In the genomic region with DNA sequence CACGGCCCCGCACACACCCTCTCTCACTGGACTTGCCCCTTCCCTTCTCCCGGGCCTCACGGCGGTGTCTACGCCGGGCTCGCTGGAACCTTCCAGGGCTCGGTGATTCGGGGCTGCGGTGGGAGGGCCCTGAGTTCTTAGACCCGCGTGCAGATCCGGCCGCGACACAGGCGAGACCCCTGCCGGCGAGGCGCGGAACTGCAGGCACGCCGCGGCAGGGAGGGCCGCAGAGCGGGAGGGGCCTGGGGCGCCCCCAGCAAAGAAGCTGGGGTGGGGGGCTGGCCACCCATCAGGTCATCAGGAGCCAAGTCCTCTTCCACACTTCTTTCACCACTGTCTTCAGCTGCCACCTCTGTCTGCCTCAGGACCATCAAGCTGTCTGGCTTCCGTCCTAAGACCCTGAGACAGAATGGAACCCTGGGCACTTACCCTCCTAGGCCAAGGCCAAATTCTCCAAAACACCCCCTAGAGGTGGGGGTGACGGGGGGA, we compare ENCODE assay signal across 8 cellular contexts.
DNase-seq lines count a peak whose midpoint lies in the region; ATAC-seq and TF ChIP-seq lines count a peak whose summit lies in the region.

No MANE protein-coding gene starts in this region.

- H3K27me3 ChIP-seq in lung (ENCODE audit: control insufficient read depth, insufficient read depth) = no peaks in the 10 kb centered on the region

- peak; percentile 92 for DNase-seq in GM10266 (ENCODE audit: extremely low spot score)
- DNase-seq in NCI-H345 (lab: John Stamatoyannopoulos, UW) = peak; percentile 62
- DNase-seq in activated CD4-positive, alpha-beta T cell treated with anti-CD3 and anti-CD28 coated beads, Interleukin-2, amount 50 U/mL, for 4 hours = peak; percentile 50 to 53
- peak; percentile 48 for DNase-seq in dedifferentiated amniotic fluid mesenchymal stem cell (ENCODE audit: extremely low spot score)
- DNase-seq in lung (ENCODE audit: low spot score) = peak; percentile 53
- peak; percentile 50 for DNase-seq in stimulated activated CD8-positive, alpha-beta memory T cell treated with anti-CD3 and anti-CD28 coated beads, Interleukin-12 subunit alpha, Interleukin-12 subunit beta, amount 100 ng/mL, for 4 hours (ENCODE audit: low read depth)
- DNase-seq in mesenteric fat pad (ENCODE audit: low spot score) = no peak

- no peaks in the 10 kb centered on the region for H3K9me3 ChIP-seq in lung (ENCODE audit: control insufficient read depth in 2 of 2, insufficient read depth in 1 of 2, low read length in 1 of 2)

- peaks cover 9 to 13% of the 10 kb centered on the region in 2 donors for H3K4me1 ChIP-seq in lung (ENCODE audit: control insufficient read depth in 2 of 2, insufficient read depth in 2 of 2, low read length in 2 of 2)

- WGBS in lung, 2 donors = 5 to 6% methylated on average over 29 of the region's 29 CpGs

- ATAC-seq in HG02759 (IDR thresholded peaks at IDR 0.05; ENCODE audit: unreplicated experiment) (peak; percentile 79), lung (ENCODE audit: insufficient read depth, low FRiP score) (peak; percentile 90)

- no peaks in the 10 kb centered on the region for H3K36me3 ChIP-seq in lung (ENCODE audit: control insufficient read depth in 2 of 2, insufficient read depth in 2 of 2, low read length in 2 of 2)

- peak; percentile 100 for TF ChIP-seq CTCF in GM10266 (IDR thresholded peaks at IDR 0.05; ENCODE audit: control insufficient read depth, insufficient read depth, low read depth, missing control alignments)
- peak; percentile 97 for TF ChIP-seq CTCF in lung (IDR thresholded peaks at IDR 0.05; ENCODE audit: control extremely low read depth, extremely low read depth)

- H3K27ac ChIP-seq in lung (ENCODE audit: low read depth in 1 of 2, low read length in 1 of 2) = no peak overlapping the region

- no peak overlapping the region for H3K4me3 ChIP-seq in lung
